Comparison of ENCODE assay signal across 16 cellular contexts in the genomic region with DNA sequence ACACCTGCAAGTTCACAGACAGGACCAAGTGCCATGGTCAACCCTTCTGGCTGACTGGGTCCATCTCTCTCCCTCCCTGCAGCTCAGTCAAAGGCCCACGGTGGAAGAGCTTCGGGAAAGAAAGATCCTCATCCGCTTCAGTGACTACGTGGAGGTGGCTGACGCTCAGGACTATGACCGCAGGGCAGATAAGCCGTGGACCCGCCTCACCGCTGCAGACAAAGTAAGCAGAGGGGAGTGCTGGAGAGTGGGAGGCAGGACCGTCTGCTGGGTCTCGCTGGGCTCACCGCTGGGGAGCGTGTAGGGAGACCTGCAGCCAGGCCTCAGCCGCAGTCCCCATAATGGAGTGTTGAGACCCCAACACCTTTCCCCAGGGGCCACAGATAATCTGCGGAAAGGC. TPM values are rescaled to one million over a fixed set of nuclear protein-coding genes. Genes with fewer than 3 reads are reported as not detected.
A peak's percentile ranks its signal among the peaks of the same experiment; 100 is the strongest.
DNase-seq lines count a peak whose midpoint lies in the region; TF ChIP-seq lines count a peak whose summit lies in the region.
"Had no signal": no experiment of that assay in that cellular context is flagged by ENCODE, and none has a peak within 500 bp of the region (broad histone marks: within the 10 kb centered on the region; RNA-seq: fewer than 3 reads in every experiment).

No MANE protein-coding gene starts in this region.

- DNase-seq in activated effector memory CD4-positive, alpha-beta T cell treated with anti-CD3 and anti-CD28 coated beads, Interleukin-2, amount 50 U/mL, for 16 hours = peak; percentile 37
- no peak for DNase-seq in activated effector memory CD4-positive, alpha-beta T cell treated with Interleukin-2 at 50 U/mL for 16 hours
- DNase-seq in endodermal cell = no peak
- DNase-seq in neuronal stem cell (ENCODE audit: low spot score) = no peak
- DNase-seq in NCI-H1436 treated with DMSO at 0.1 percent for 48 hours (lab: John Stamatoyannopoulos, UW) = no peak
- DNase-seq in activated naive CD4-positive, alpha-beta T cell treated with anti-CD3 and anti-CD28 coated beads for 36 hours = no peak
- DNase-seq in ureter (ENCODE audit: low spot score) = no peak
- DNase-seq: 8988T; C1 segment of cervical spinal cord; CD4-positive, alpha-beta memory T cell; DMS79; EL; GDM1; IMR-90 had no signal

- H3K27me3 ChIP-seq in endodermal cell (ENCODE audit: control insufficient read depth, insufficient read depth, low read length, poor library complexity, severe bottlenecking) (no peaks in the 10 kb centered on the region), neuronal stem cell (ENCODE audit: control insufficient read depth in 3 of 3, insufficient read depth in 3 of 3, low read depth in 1 of 3, low read length in 3 of 3) (no peaks in the 10 kb centered on the region)

- H3K23ac ChIP-seq in neuronal stem cell (ENCODE audit: low read depth, low read length, poor library complexity) = peak overlapping the region; percentile 40

- H2BK15ac ChIP-seq in neuronal stem cell (ENCODE audit: low read length) = no peak overlapping the region

- no peak overlapping the region for H2BK120ac ChIP-seq in neuronal stem cell (ENCODE audit: low read depth, low read length)

- peak overlapping the region; percentile 5 for H3K27ac Mint-ChIP-seq in endodermal cell
- no peak overlapping the region for H3K27ac Mint-ChIP-seq in activated naive CD4-positive, alpha-beta T cell treated with anti-CD3 and anti-CD28 coated beads for 36 hours

- H3K18ac ChIP-seq in neuronal stem cell (ENCODE audit: low read length) = no peak overlapping the region

- H3K4ac ChIP-seq in neuronal stem cell (ENCODE audit: low read length) = no peak overlapping the region

- CTCF ChIA-PET in activated naive CD4-positive, alpha-beta T cell treated with anti-CD3 and anti-CD28 coated beads for 36 hours (lab: Charles Lee) = no interaction called here

- TF ChIP-seq CTCF in endodermal cell (conservative IDR thresholded peaks at IDR 0.05) = no peak

- H2BK12ac ChIP-seq in neuronal stem cell (ENCODE audit: low read length) = no peak overlapping the region

- H3K9me3 ChIP-seq in endodermal cell (ENCODE audit: control insufficient read depth, low read length) (peaks cover 26% of the 10 kb centered on the region), neuronal stem cell (replicated peaks in 1 of 2; ENCODE audit: control insufficient read depth in 2 of 2, insufficient read depth in 1 of 2, low read depth in 1 of 2, low read length in 2 of 2) (peaks cover 10 to 14% of the 10 kb centered on the region in 2 donors)
- H3K9me3 ChIP-seq: HAP-1 had no signal

- H3K4me1 ChIP-seq in endodermal cell (ENCODE audit: control insufficient read depth, insufficient read depth, low read length) = peaks cover 5% of the 10 kb centered on the region
- peaks cover 0 to 2% of the 10 kb centered on the region in 2 donors for H3K4me1 ChIP-seq in neuronal stem cell (ENCODE audit: control insufficient read depth in 2 of 2, insufficient read depth in 1 of 2, low read depth in 1 of 2, low read length in 2 of 2)

- H3K9ac ChIP-seq in endodermal cell (ENCODE audit: extremely low read depth, low read length, poor library complexity, severe bottlenecking) (no peak overlapping the region), neuronal stem cell (ENCODE audit: low read depth, low read length, poor library complexity) (no peak overlapping the region)

- 89% methylated on average over 14 to 15 of the region's 15 CpGs for WGBS in endodermal cell (ENCODE audit: insufficient coverage in 1 of 2, insufficient read length in 1 of 2), 2 experiments
- WGBS in neuronal stem cell (ENCODE audit: extremely low coverage in 2 of 2, insufficient read length in 2 of 2, insufficient replicate concordance in 1 of 2), 2 donors = no CpG with 5 or more reads among the region's 15 CpGs

- H2AFZ ChIP-seq in neuronal stem cell (ENCODE audit: low read length) = no peak overlapping the region

- peaks cover 28% of the 10 kb centered on the region for H3K36me3 Mint-ChIP-seq in endodermal cell (ENCODE audit: low read depth)
- H3K36me3 Mint-ChIP-seq in activated naive CD4-positive, alpha-beta T cell treated with anti-CD3 and anti-CD28 coated beads for 36 hours (ENCODE audit: low read depth) = peaks cover 9% of the 10 kb centered on the region

- H3K79me1 ChIP-seq in neuronal stem cell (ENCODE audit: low read depth, low read length) = no peaks in the 10 kb centered on the region

- no peak overlapping the region for H3K14ac ChIP-seq in neuronal stem cell (ENCODE audit: low read length)

- H3K36me3 ChIP-seq in endodermal cell (ENCODE audit: control insufficient read depth, insufficient read depth, low read length) = peaks cover 59% of the 10 kb centered on the region
- peaks cover 0 to 5% of the 10 kb centered on the region in 2 donors for H3K36me3 ChIP-seq in neuronal stem cell (replicated peaks in 1 of 2; ENCODE audit: control insufficient read depth in 2 of 2, insufficient read depth in 2 of 2, low read length in 2 of 2)
- H3K36me3 ChIP-seq: HAP-1 had no signal

- H3K9me3 Mint-ChIP-seq in endodermal cell = peaks cover 24% of the 10 kb centered on the region
- peaks cover 24% of the 10 kb centered on the region for H3K9me3 Mint-ChIP-seq in activated naive CD4-positive, alpha-beta T cell treated with anti-CD3 and anti-CD28 coated beads for 36 hours

- H3K4me2 ChIP-seq in neuronal stem cell (ENCODE audit: insufficient read depth, low read length, poor library complexity, severe bottlenecking) = no peak overlapping the region

- H4K8ac ChIP-seq in neuronal stem cell (ENCODE audit: low read depth, low read length) = no peak overlapping the region

- H3K27ac ChIP-seq in endodermal cell (ENCODE audit: low read depth, low read length) (no peak overlapping the region), neuronal stem cell (replicated peaks; ENCODE audit: low read length) (no peak overlapping the region)
- H3K27ac ChIP-seq: HL-60 had no signal

- no peak overlapping the region for H2AK5ac ChIP-seq in neuronal stem cell (ENCODE audit: low read depth, low read length)

- intact Hi-C loops in activated naive CD4-positive, alpha-beta T cell treated with anti-CD3 and anti-CD28 coated beads for 36 hours (cut with micrococcal nuclease) = no loop called here

- H4K91ac ChIP-seq in neuronal stem cell (ENCODE audit: low read depth, low read length, poor library complexity) = no peak overlapping the region

- H3K4me3 ChIP-seq in endodermal cell (ENCODE audit: low read length) = no peak overlapping the region
- peak overlapping the region in 1 of 2 donors; percentile 30 for H3K4me3 ChIP-seq in neuronal stem cell (ENCODE audit: low read length in 2 of 2)
- H3K4me3 ChIP-seq: HAP-1 had no signal

- H3K4me3 Mint-ChIP-seq in endodermal cell = no peak overlapping the region
- H3K4me3 Mint-ChIP-seq in activated naive CD4-positive, alpha-beta T cell treated with anti-CD3 and anti-CD28 coated beads for 36 hours = no peak overlapping the region
- H3K4me3 Mint-ChIP-seq: CD4-positive, alpha-beta memory T cell had no signal

- no peak overlapping the region for H2BK5ac ChIP-seq in neuronal stem cell (ENCODE audit: low read length)

- peaks cover 9% of the 10 kb centered on the region for H3K4me1 Mint-ChIP-seq in endodermal cell
- H3K4me1 Mint-ChIP-seq in activated naive CD4-positive, alpha-beta T cell treated with anti-CD3 and anti-CD28 coated beads for 36 hours (ENCODE audit: low read depth) = peaks cover 4% of the 10 kb centered on the region
- H3K4me1 Mint-ChIP-seq: CD4-positive, alpha-beta memory T cell had no signal

- H3K27me3 Mint-ChIP-seq in endodermal cell (ENCODE audit: insufficient read depth) = no peaks in the 10 kb centered on the region
- no peaks in the 10 kb centered on the region for H3K27me3 Mint-ChIP-seq in activated naive CD4-positive, alpha-beta T cell treated with anti-CD3 and anti-CD28 coated beads for 36 hours (ENCODE audit: low read depth)
- H3K27me3 Mint-ChIP-seq: CD4-positive, alpha-beta memory T cell had no signal

RNA-seq across cellular contexts. Expression of gene TBC1D7, which starts 45.0 kb away (rescaled TPM):
- total RNA-seq in endodermal cell = 10 to 100 TPM; 37.7 to 59.0 TPM
- 46.2 TPM for polyA plus RNA-seq in endodermal cell (2013, experiment 1 of 2)
- 46.3 TPM for polyA plus RNA-seq in endodermal cell (2013, experiment 2 of 2)
- 35.5 TPM for polyA plus RNA-seq in neuronal stem cell (2013, experiment 1 of 2)
- 37.0 TPM for polyA plus RNA-seq in neuronal stem cell (2013, experiment 2 of 2)
- 10 to 100 TPM; 25.4 to 27.1 TPM for total RNA-seq in activated naive CD4-positive, alpha-beta T cell treated with anti-CD3 and anti-CD28 coated beads for 36 hours
- total RNA-seq in ureter = 15.6 TPM
